9 cellular contexts compared by ENCODE assay signal in the genomic region with DNA sequence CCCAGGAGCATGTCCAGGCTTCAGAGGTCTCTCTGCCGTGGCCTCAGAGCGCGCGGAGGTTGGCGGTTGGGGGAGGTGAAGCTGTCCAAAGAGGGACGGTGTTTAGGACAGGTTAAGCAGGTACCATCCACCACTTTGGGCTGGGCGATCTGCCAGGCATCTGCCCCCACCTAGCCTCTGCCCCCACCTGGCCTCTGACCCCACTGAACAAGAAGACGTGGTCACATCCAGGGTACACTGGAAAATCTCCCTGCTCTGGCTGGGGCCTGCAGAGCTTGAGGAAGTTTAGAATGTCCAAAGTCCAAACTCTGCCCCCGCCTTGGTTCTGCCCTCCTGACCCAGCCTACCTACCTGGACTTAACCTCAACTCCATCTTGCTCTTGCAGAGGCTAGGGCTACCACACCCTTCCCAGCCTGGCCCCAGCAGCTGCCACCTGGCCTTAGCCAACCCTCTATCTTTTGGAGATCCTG. TPM values are rescaled to one million over a fixed set of nuclear protein-coding genes. Genes with fewer than 3 reads are reported as not detected.
DNase-seq lines count a peak whose midpoint lies in the region; ATAC-seq and TF ChIP-seq lines count a peak whose summit lies in the region.
"Had no signal": no experiment of that assay in that cellular context is flagged by ENCODE, and none has a peak within 500 bp of the region (broad histone marks: within the 10 kb centered on the region; RNA-seq: fewer than 3 reads in every experiment).

No MANE protein-coding gene starts in this region.

- peaks cover 72% of the 10 kb centered on the region for H3K4me1 ChIP-seq in mesodermal cell (ENCODE audit: control insufficient read depth, insufficient read depth, low read length, poor library complexity, severe bottlenecking)

- H3K27me3 Mint-ChIP-seq in activated T-cell treated with anti-CD3 and anti-CD28 coated beads, Interleukin-2, amount 50 U/mL, for 72 hours (ENCODE audit: low read depth) = no peaks in the 10 kb centered on the region
- H3K27me3 Mint-ChIP-seq in type B pancreatic cell = peaks cover 33% of the 10 kb centered on the region

- H3K27ac ChIP-seq in brain microvascular endothelial cell = peak overlapping the region; percentile 63
- H3K27ac ChIP-seq in mesodermal cell (ENCODE audit: low read depth, low read length, severe bottlenecking) = no peak overlapping the region

- peak overlapping the region; percentile 86 for H3K4me3 ChIP-seq in brain microvascular endothelial cell (ENCODE audit: low read depth, low read length)
- H3K4me3 ChIP-seq in mesodermal cell (ENCODE audit: extremely low read depth, insufficient read depth, low read length, poor library complexity, severe bottlenecking) = peak overlapping the region; percentile 81

- peaks cover 3% of the 10 kb centered on the region for H3K36me3 ChIP-seq in brain microvascular endothelial cell (replicated peaks)
- peaks cover 10% of the 10 kb centered on the region for H3K36me3 ChIP-seq in mesodermal cell (ENCODE audit: control insufficient read depth, insufficient read depth, low read length)

- peaks cover 0 to 3% of the 10 kb centered on the region in 2 donors for H3K36me3 Mint-ChIP-seq in activated T-cell treated with anti-CD3 and anti-CD28 coated beads, Interleukin-2, amount 50 U/mL, for 72 hours (ENCODE audit: insufficient read depth in 2 of 2)
- H3K36me3 Mint-ChIP-seq in type B pancreatic cell = no peaks in the 10 kb centered on the region

- no peaks in the 10 kb centered on the region for H3K9me3 Mint-ChIP-seq in activated T-cell treated with anti-CD3 and anti-CD28 coated beads, Interleukin-2, amount 50 U/mL, for 72 hours
- no peaks in the 10 kb centered on the region for H3K9me3 Mint-ChIP-seq in type B pancreatic cell

- H3K4me1 Mint-ChIP-seq in activated T-cell treated with anti-CD3 and anti-CD28 coated beads, Interleukin-2, amount 50 U/mL, for 72 hours (ENCODE audit: low read depth) = peaks cover 21% of the 10 kb centered on the region
- peaks cover 33% of the 10 kb centered on the region for H3K4me1 Mint-ChIP-seq in type B pancreatic cell (ENCODE audit: unreplicated experiment)

- H3K27ac Mint-ChIP-seq in activated T-cell treated with anti-CD3 and anti-CD28 coated beads, Interleukin-2, amount 50 U/mL, for 72 hours = no peak overlapping the region
- H3K27ac Mint-ChIP-seq in type B pancreatic cell = no peak overlapping the region

- DNase-seq in activated T-cell treated with anti-CD3 and anti-CD28 coated beads, Interleukin-2, amount 50 U/mL, for 72 hours = no peak
- DNase-seq in activated T-cell treated with anti-CD3 and anti-CD28 coated beads for 4 hours = no peak
- DNase-seq in brain microvascular endothelial cell = no peak
- DNase-seq in type B pancreatic cell (ENCODE audit: extremely low spot score, unreplicated experiment) = no peak
- no peak for DNase-seq in hypothalamus (lab: John Stamatoyannopoulos, UW)
- DNase-seq in stimulated activated CD4-positive, alpha-beta T cell treated with anti-CD3 and anti-CD28 coated beads, Interleukin-12 subunit alpha, Interleukin-12 subunit beta, amount 100 ng/mL, for 4 hours = no peak
- no peak for DNase-seq in NCI-H187 (lab: John Stamatoyannopoulos, UW)
- DNase-seq: T-helper 9 cell had no signal

- H3K27me3 ChIP-seq in brain microvascular endothelial cell (replicated peaks) = no peaks in the 10 kb centered on the region

- no peak for ATAC-seq in activated T-cell treated with anti-CD3 and anti-CD28 coated beads, Interleukin-2, amount 50 U/mL, for 72 hours (replicated peaks in 1 of 2)

- no peaks in the 10 kb centered on the region for H3K9me3 ChIP-seq in mesodermal cell (ENCODE audit: control insufficient read depth, low read length)

- H3K4me3 Mint-ChIP-seq in activated T-cell treated with anti-CD3 and anti-CD28 coated beads, Interleukin-2, amount 50 U/mL, for 72 hours = peak overlapping the region; percentile 62 to 96
- peak overlapping the region; percentile 92 for H3K4me3 Mint-ChIP-seq in type B pancreatic cell

- 84 to 91% methylated on average over 4 to 9 of the region's 9 CpGs for WGBS in mesodermal cell (ENCODE audit: insufficient coverage in 2 of 2), 2 experiments

- in situ Hi-C loops in brain microvascular endothelial cell (cut with HindIII; ENCODE audit: low pct_ligation_motif_present, low sequenced_read_pairs) = no loop called here

- TF ChIP-seq CTCF in brain microvascular endothelial cell (IDR thresholded peaks at IDR 0.05; ENCODE audit: low read depth, low read length, missing control alignments) (no peak), type B pancreatic cell (conservative IDR thresholded peaks at IDR 0.05) (no peak)

RNA-seq across cellular contexts. Expression of gene ITGA3, which starts 1.6 kb away (rescaled TPM):
- total RNA-seq in activated T-cell treated with anti-CD3 and anti-CD28 coated beads, Interleukin-2, amount 50 U/mL, for 72 hours = 10 to 100 TPM; 16.6 to 16.9 TPM
- 108 TPM for polyA plus RNA-seq in mesodermal cell (2013, experiment 1 of 2)
- polyA plus RNA-seq in mesodermal cell (2013, experiment 2 of 2) = 102 TPM
- 20.3 and 27.3 TPM in 2 replicates for total RNA-seq in type B pancreatic cell (ENCODE audit: low replicate concordance)

RNA-seq across cellular contexts. Expression of gene PDK2, which starts 37.6 kb away (rescaled TPM):
- total RNA-seq in activated T-cell treated with anti-CD3 and anti-CD28 coated beads, Interleukin-2, amount 50 U/mL, for 72 hours = 10 to 100 TPM; 26.6 to 34.6 TPM
- polyA plus RNA-seq in mesodermal cell (2013, experiment 1 of 2) = 34.0 TPM
- polyA plus RNA-seq in mesodermal cell (2013, experiment 2 of 2) = 27.2 TPM
- total RNA-seq in type B pancreatic cell (ENCODE audit: low replicate concordance) = 29.9 and 44.9 TPM in 2 replicates
